9 cellular contexts compared by ENCODE assay signal in genomic region chr15:57554063-57554820, GRCh38. TPM values are rescaled to one million over a fixed set of nuclear protein-coding genes. Genes with fewer than 3 reads are reported as not detected.
DNase-seq lines count a peak whose midpoint lies in the region; ATAC-seq and TF ChIP-seq lines count a peak whose summit lies in the region.
"Had no signal": no experiment of that assay in that cellular context is flagged by ENCODE, and none has a peak within 500 bp of the region (broad histone marks: within the 10 kb centered on the region; RNA-seq: fewer than 3 reads in every experiment).

No MANE protein-coding gene starts in this region.

- intact Hi-C loops in heart right ventricle (cut with DNase I) (loop anchor here in 5 of 10 donors (10.0 kb wide), 4 partner anchors 151 to 511 kb away; partner anchors contain the start of genes ALDH1A2 (in 3 of the 5) and POLR2M (in 1 of the 5)), gastrocnemius medialis (cut with DNase I; ENCODE audit: low total_unique reads) (loop anchor here (10.0 kb wide), 1 partner anchor 511 kb away; the partner anchor contains the start of gene ALDH1A2)

- no peak for TF ChIP-seq POLR2A in gastrocnemius medialis (IDR thresholded peaks at IDR 0.05)

- ATAC-seq in heart right ventricle (peak in 1 of 8 donors; percentile 12), gastrocnemius medialis (no peak), HG03095 (IDR thresholded peaks at IDR 0.05; ENCODE audit: unreplicated experiment) (no peak), HG03439 (IDR thresholded peaks at IDR 0.05; ENCODE audit: unreplicated experiment) (no peak), GM18858 (IDR thresholded peaks at IDR 0.05; ENCODE audit: unreplicated experiment) (no peak)

- no peaks in the 10 kb centered on the region for H3K36me3 ChIP-seq in SJCRH30
- no peaks in the 10 kb centered on the region for H3K36me3 ChIP-seq in heart right ventricle
- H3K36me3 ChIP-seq in gastrocnemius medialis: no peaks in the 10 kb centered on the region

- H3K4me3 ChIP-seq in SJCRH30 (peak overlapping the region; percentile 30), heart right ventricle (no peak overlapping the region), gastrocnemius medialis (no peak overlapping the region)

- H3K4me1 ChIP-seq in SJCRH30: peaks cover 55% of the 10 kb centered on the region
- H3K4me1 ChIP-seq in heart right ventricle: peaks cover 22 to 70% (median 58%) of the 10 kb centered on the region in 9 donors
- H3K4me1 ChIP-seq in gastrocnemius medialis: peaks cover 25 to 34% of the 10 kb centered on the region in 2 donors

- WGBS in heart right ventricle, 2 donors: 44 to 50% methylated on average over 10 of the region's 10 CpGs

- H3K27ac ChIP-seq in SJCRH30 (peak overlapping the region; percentile 98), heart right ventricle (peak overlapping the region; percentile 5 to 95 (median 70)), gastrocnemius medialis (peak overlapping the region; percentile 52 to 83 (median 63))
- H3K27ac ChIP-seq: KMS-11 had no signal

- in situ Hi-C loops in gastrocnemius medialis (cut with MboI; ENCODE audit: low sequenced_read_pairs in 4 of 4): loop anchor here (10.0 to 25.0 kb wide), 5 partner anchors 91 to 508 kb away; partner anchors contain the start of gene ALDH1A2 (in 1 of the 4)

- H3K27me3 ChIP-seq in SJCRH30 (no peaks in the 10 kb centered on the region), heart right ventricle (no peaks in the 10 kb centered on the region), gastrocnemius medialis (no peaks in the 10 kb centered on the region)

- H3K9me3 ChIP-seq in SJCRH30 (replicated peaks) (no peaks in the 10 kb centered on the region), heart right ventricle (no peaks in the 10 kb centered on the region), gastrocnemius medialis (no peaks in the 10 kb centered on the region)

- DNase-seq in NCI-H1092 (lab: John Stamatoyannopoulos, UW) (peak; percentile 13), SJCRH30 (peak; percentile 96 to 97), heart right ventricle (no peak), gastrocnemius medialis (no peak)
- DNase-seq in activated CD4-positive, alpha-beta T cell treated with anti-CD3 and anti-CD28 coated beads, Interleukin-2, amount 50 U/mL, for 4 hours: no peak

- TF ChIP-seq CTCF in heart right ventricle (IDR thresholded peaks at IDR 0.05): no peak
- TF ChIP-seq CTCF in gastrocnemius medialis (IDR thresholded peaks at IDR 0.05 in 4 of 5, conservative IDR thresholded peaks at IDR 0.05 in 1 of 5): no peak

RNA-seq across cellular contexts. Expression of gene MYZAP, which starts 37.5 kb away (rescaled TPM):
- total RNA-seq in SJCRH30 (2014; rRNA removed; shearing (Covaris generic)): 13.0 and 15.9 TPM in 2 replicates
- total RNA-seq in heart right ventricle: 1,000 to 10,000 TPM in 4 of 10 donors, 100 to 1,000 TPM in 6; 505 to 1,280 (median 954) TPM
- polyA plus RNA-seq in heart right ventricle: 100 to 1,000 TPM; 197 to 303 TPM
- total RNA-seq in gastrocnemius medialis: 1 to 10 TPM; 1.3 to 9.4 (median 1.4) TPM

Comparison
In these comparisons a context has a peak if more than half of its experiments do, and no peak if none do; other contexts are left out.
1. DNase-seq: peak in NCI-H1092 (single experiment) and SJCRH30 (2 of 2); none in heart right ventricle (0 of 2), gastrocnemius medialis (0 of 2) and activated CD4-positive, alpha-beta T cell treated with anti-CD3 and anti-CD28 coated beads, Interleukin-2, amount 50 U/mL, for 4 hours (0 of 2).
2. RNA of gene MYZAP, which starts 37.5 kb away (total RNA-seq): 505 to 1,280 TPM in heart right ventricle; 13.0 to 15.9 TPM in SJCRH30 and 1.3 to 9.4 TPM in gastrocnemius medialis; every median in the first group is over 10 times any median in the second.
3. Peak in every context shown above with its lines, with median percentiles within 50 percentile points of each other: H3K27ac ChIP-seq.